8 cellular contexts compared by ENCODE assay signal in the genomic region with DNA sequence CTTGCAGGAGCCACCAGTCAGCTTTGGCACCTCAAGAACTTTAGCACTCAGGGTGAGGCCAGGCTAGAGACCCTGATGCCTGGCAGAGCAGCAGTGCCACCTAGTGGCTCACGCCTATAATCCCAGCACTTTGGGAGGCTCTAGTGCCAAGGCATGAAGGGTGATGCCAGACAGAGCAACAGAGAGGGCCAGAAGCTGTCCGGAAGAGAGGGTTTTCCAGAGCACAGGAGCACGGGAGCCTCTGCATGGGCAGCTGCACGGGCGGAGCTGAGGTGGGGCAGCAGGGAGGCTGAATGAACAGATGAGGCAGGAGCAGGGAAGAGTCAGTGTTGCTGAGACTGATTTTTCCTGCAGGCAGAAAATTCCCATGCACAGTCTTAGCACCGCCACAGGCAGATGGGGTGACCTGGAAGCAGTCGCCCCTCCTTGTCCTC. TPM values are rescaled to one million over a fixed set of nuclear protein-coding genes. Genes with fewer than 3 reads are reported as not detected.
DNase-seq lines count a peak whose midpoint lies in the region; ATAC-seq and TF ChIP-seq lines count a peak whose summit lies in the region.

No MANE protein-coding gene starts in this region.

- H3K79me1 ChIP-seq in mesendoderm (ENCODE audit: low read length), result no peaks in the 10 kb centered on the region

- no peak overlapping the region for H3K4me2 ChIP-seq in mesendoderm (ENCODE audit: low read length)

- H4K8ac ChIP-seq in mesendoderm (ENCODE audit: low read depth, low read length), result no peak overlapping the region

- no peak overlapping the region for H3K4ac ChIP-seq in mesendoderm (ENCODE audit: low read depth, low read length)

- DNase-seq in 8988T (peak; percentile 45), GM13976 (ENCODE audit: low spot score) (peak; percentile 82), NCI-H460 (ENCODE audit: extremely low read depth, low read depth) (peak; percentile 86), mesendoderm (peak; percentile 89)
- peak; percentile 50 for DNase-seq in activated CD4-positive, alpha-beta T cell treated with anti-CD3 and anti-CD28 coated beads, Interleukin-2, amount 50 U/mL, for 1 hour
- peak; percentile 40 for DNase-seq in effector CD4-positive, alpha-beta T cell
- peak; percentile 39 to 45 for DNase-seq in stimulated activated CD8-positive, alpha-beta memory T cell treated with anti-CD3 and anti-CD28 coated beads, Interleukin-2, amount 100 ng/mL, for 48 hours (ENCODE audit: low read depth in 2 of 2)

- no peak overlapping the region for H3K18ac ChIP-seq in mesendoderm (ENCODE audit: low read length)

- peak overlapping the region; percentile 47 for H3K56ac ChIP-seq in mesendoderm (ENCODE audit: low read length)

- WGBS in mesendoderm (ENCODE audit: extremely low coverage, insufficient coverage, low lambda C conversion rate), result no CpG with 5 or more reads among the region's 7 CpGs

- no peaks in the 10 kb centered on the region for H3K4me1 ChIP-seq in mesendoderm (ENCODE audit: control insufficient read depth, low read depth, low read length)

- no peak overlapping the region for H3K27ac ChIP-seq in mesendoderm (ENCODE audit: low read depth, low read length)

- no peak overlapping the region for H2BK120ac ChIP-seq in mesendoderm (ENCODE audit: low read depth, low read length)

- H3K4me3 ChIP-seq in mesendoderm (ENCODE audit: low read length), result no peak overlapping the region

- TF ChIP-seq CTCF in GM13976 (IDR thresholded peaks at IDR 0.05; ENCODE audit: borderline replicate concordance, control extremely low read depth, extremely low read depth, insufficient read depth, missing control alignments), result peak; percentile 91

- ATAC-seq in HG02885 (IDR thresholded peaks at IDR 0.05; ENCODE audit: poor library complexity, unreplicated experiment), result peak; percentile 80

- no peak overlapping the region for H2BK5ac ChIP-seq in mesendoderm (ENCODE audit: low read length)

- H2BK15ac ChIP-seq in mesendoderm (replicated peaks; ENCODE audit: low read depth), result no peak overlapping the region

- no peak overlapping the region for H2AK5ac ChIP-seq in mesendoderm (ENCODE audit: low read length)

- no peak overlapping the region for H4K5ac ChIP-seq in mesendoderm (ENCODE audit: low read length)

- H3K27me3 ChIP-seq in mesendoderm (ENCODE audit: insufficient read depth, low read length, poor library complexity), result no peaks in the 10 kb centered on the region

- no peak overlapping the region for H3K23ac ChIP-seq in mesendoderm (ENCODE audit: low read length)

- H3K36me3 ChIP-seq in mesendoderm (ENCODE audit: control insufficient read depth, insufficient read depth, low read length), result no peaks in the 10 kb centered on the region

- no peaks in the 10 kb centered on the region for H3K79me2 ChIP-seq in mesendoderm (ENCODE audit: control insufficient read depth, insufficient read depth, low read length)

- no peak overlapping the region for H3K9ac ChIP-seq in mesendoderm (ENCODE audit: low read length)

- in situ Hi-C loops in GM13976 (cut with MboI; ENCODE audit: low sequenced_read_pairs, unreplicated experiment), result loop anchor here (10.0 to 25.0 kb wide), 2 partner anchors 293 to 656 kb away; no protein-coding TSS in a partner anchor

RNA-seq across cellular contexts. Expression of gene MYH3, which starts 38.9 kb away (rescaled TPM):
- total RNA-seq in NCI-H460 (2014; rRNA removed; shearing (Covaris generic)), result 0.06 and 0.40 TPM in 2 replicates
- 0.18 and 0.24 TPM in 2 replicates for polyA plus RNA-seq in NCI-H460 (2014; cell fraction: nucleus; rRNA removed)
- polyA plus RNA-seq in mesendoderm (2013, experiment 1 of 2), result 1.1 TPM
- polyA plus RNA-seq in mesendoderm (2013, experiment 2 of 2), result 0.70 TPM
